In genomic region chr1:94820918-94821317, GRCh38 we compare ENCODE assay signal across 9 cellular contexts. TPM values are rescaled to one million over a fixed set of nuclear protein-coding genes. Genes with fewer than 3 reads are reported as not detected.
DNase-seq lines count a peak whose midpoint lies in the region; ATAC-seq and TF ChIP-seq lines count a peak whose summit lies in the region.
"Had no signal": no experiment of that assay in that cellular context is flagged by ENCODE, and none has a peak within 500 bp of the region (broad histone marks: within the 10 kb centered on the region; RNA-seq: fewer than 3 reads in every experiment).

No MANE protein-coding gene starts in this region.

- H3K36me3 ChIP-seq in adipocyte (ENCODE audit: control insufficient read depth, insufficient read depth, low read length, severe bottlenecking) (no peaks in the 10 kb centered on the region), kidney epithelial cell (ENCODE audit: control insufficient read depth, insufficient read depth, low read length) (no peaks in the 10 kb centered on the region), spleen (no peaks in the 10 kb centered on the region)

- H3K4me3 ChIP-seq in adipocyte (ENCODE audit: low read length) (peak overlapping the region; percentile 86), kidney epithelial cell (ENCODE audit: low read depth, low read length) (peak overlapping the region; percentile 64), spleen (peak overlapping the region in 7 of 8 donors; percentile 14 to 76 (median 45))

- TF ChIP-seq CTCF in kidney epithelial cell (IDR thresholded peaks at IDR 0.05; ENCODE audit: insufficient read depth, low read length, poor library complexity, severe bottlenecking): no peak
- TF ChIP-seq CTCF in spleen (IDR thresholded peaks at IDR 0.05 in 8 of 11, conservative IDR thresholded peaks at IDR 0.05 in 3 of 11): no peak

- H3K9me3 ChIP-seq in adipocyte (ENCODE audit: control insufficient read depth, low read length): peaks cover 9% of the 10 kb centered on the region
- H3K9me3 ChIP-seq in spleen: peaks cover 0 to 5% (median 0%) of the 10 kb centered on the region in 8 donors

- WGBS in spleen, 5 donors: 51 to 62% (median 57%) methylated on average over 7 of the region's 7 CpGs

- H3K9ac ChIP-seq in adipocyte (ENCODE audit: low read length): no peak overlapping the region
- H3K9ac ChIP-seq: KMS-11 had no signal

- no peak overlapping the region for H3K27ac ChIP-seq in spleen
- H3K27ac ChIP-seq: KMS-11 had no signal

- H3K27me3 ChIP-seq in adipocyte (replicated peaks; ENCODE audit: control insufficient read depth, insufficient read depth, low read length) (peaks cover 22% of the 10 kb centered on the region), kidney epithelial cell (ENCODE audit: control insufficient read depth, insufficient read depth, low read length) (no peaks in the 10 kb centered on the region), spleen (replicated peaks in 1 of 7) (peaks cover 0 to 43% (median 20%) of the 10 kb centered on the region in 7 donors)

- peak; percentile 27 for DNase-seq in NCI-H146 (lab: John Stamatoyannopoulos, UW)
- no peak for DNase-seq in NCI-H146 treated with DMSO at 0.1 percent for 48 hours (lab: John Stamatoyannopoulos, UW; ENCODE audit: unreplicated experiment)
- DNase-seq in adipocyte (ENCODE audit: low read depth): no peak
- DNase-seq in kidney epithelial cell (ENCODE audit: low read depth): no peak
- DNase-seq in spleen: no peak
- DNase-seq in GF-D8 (lab: John Stamatoyannopoulos, UW): no peak
- no peak for DNase-seq in NCI-H446 treated with DMSO at 0.1 percent for 48 hours (lab: John Stamatoyannopoulos, UW)

- TF ChIP-seq POLR2A in spleen (IDR thresholded peaks at IDR 0.05): no peak

- ATAC-seq in HG02938 (IDR thresholded peaks at IDR 0.05; ENCODE audit: unreplicated experiment): no peak

- intact Hi-C loops in spleen (cut with DNase I; ENCODE audit: low total_unique reads): no loop called here

- peaks cover 4% of the 10 kb centered on the region for H3K4me1 ChIP-seq in adipocyte (ENCODE audit: control insufficient read depth, insufficient read depth, low read length)
- peaks cover 3 to 19% (median 12%) of the 10 kb centered on the region in 6 donors for H3K4me1 ChIP-seq in spleen

RNA-seq across cellular contexts. Expression of gene SLC44A3, which starts 0.8 kb away (rescaled TPM):
- total RNA-seq in kidney epithelial cell (13.1 and 14.6 TPM in 2 replicates), spleen (1 to 10 TPM in 3 of 7 donors, under 1 TPM in 4; 0.65 to 4.0 (median 0.97) TPM)
- under 1 TPM; 0.28 to 0.58 (median 0.32) TPM for polyA plus RNA-seq in spleen
